Comparison of ENCODE assay signal across 16 cellular contexts in the genomic region with DNA sequence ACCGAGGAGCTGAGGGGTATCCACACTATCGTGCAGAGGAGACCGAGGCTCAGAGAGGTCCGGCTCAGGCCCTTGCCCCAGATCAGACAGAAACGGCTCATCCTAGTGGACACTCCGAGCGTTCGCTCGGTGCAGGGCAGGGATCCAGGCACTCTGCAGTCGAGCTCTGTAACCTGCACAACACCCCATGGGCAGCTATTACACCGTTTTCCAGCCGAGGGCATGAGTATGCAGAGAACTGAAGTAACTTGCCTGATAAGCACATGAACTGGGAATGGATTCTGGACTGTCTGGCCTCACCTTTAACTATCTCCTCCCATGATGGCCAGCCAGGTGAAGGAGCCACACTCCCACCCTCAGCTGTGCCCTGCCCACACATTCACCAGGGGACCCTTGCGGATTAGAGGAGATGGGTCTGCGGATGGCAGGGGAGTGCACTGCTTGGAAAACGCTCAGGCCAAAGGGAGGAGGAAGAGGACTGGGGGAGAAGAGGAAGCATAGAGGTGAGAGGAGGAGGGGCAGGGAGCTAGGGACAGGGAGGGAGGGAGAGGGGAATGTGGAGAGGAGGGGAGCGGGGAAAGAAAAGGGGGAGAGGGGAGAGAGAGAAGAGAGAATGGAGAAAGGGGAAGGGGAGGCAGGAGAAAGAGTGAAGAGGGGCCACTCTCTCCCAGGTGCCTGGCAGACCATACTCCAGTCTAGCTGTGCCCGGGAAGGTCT. TPM values are rescaled to one million over a fixed set of nuclear protein-coding genes. Genes with fewer than 3 reads are reported as not detected.
DNase-seq lines count a peak whose midpoint lies in the region; ATAC-seq and TF ChIP-seq lines count a peak whose summit lies in the region.
"Had no signal": no experiment of that assay in that cellular context is flagged by ENCODE, and none has a peak within 500 bp of the region (broad histone marks: within the 10 kb centered on the region; RNA-seq: fewer than 3 reads in every experiment).

No MANE protein-coding gene starts in this region.

- 50% methylated on average over 15 of the region's 17 CpGs for WGBS in hepatocyte (ENCODE audit: low lambda C conversion rate, missing lambda C conversion rate)
- 59 to 62% methylated on average over 14 to 17 of the region's 17 CpGs for WGBS in body of pancreas, 2 donors

- intact Hi-C loops in Panc1 (cut with micrococcal nuclease; ENCODE audit: unreplicated experiment): no loop called here
- intact Hi-C loops in body of pancreas (cut with DNase I): no loop called here

- H3K4me3 ChIP-seq in GM23338 (peak overlapping the region; percentile 59), Panc1 (ENCODE audit: low read depth in 2 of 2, low read length in 2 of 2) (no peak overlapping the region), hepatocyte (no peak overlapping the region), body of pancreas (no peak overlapping the region)
- H3K4me3 ChIP-seq: dorsolateral prefrontal cortex, sigmoid colon, thoracic aorta had no signal

- TF ChIP-seq CTCF in GM23338 (conservative IDR thresholded peaks at IDR 0.05; ENCODE audit: low read depth in 2 of 2): peak; percentile 10 to 16; a peak in 1 of 4 replicates
- no peak for TF ChIP-seq CTCF in Panc1 (IDR thresholded peaks at IDR 0.05)
- no peak for TF ChIP-seq CTCF in hepatocyte (IDR thresholded peaks at IDR 0.05; ENCODE audit: poor library complexity)
- TF ChIP-seq CTCF in progenitor cell of endocrine pancreas (IDR thresholded peaks at IDR 0.05; ENCODE audit: unreplicated experiment): no peak
- TF ChIP-seq CTCF in body of pancreas (IDR thresholded peaks at IDR 0.05): no peak
- TF ChIP-seq CTCF in GM10266 (IDR thresholded peaks at IDR 0.05; ENCODE audit: control insufficient read depth, insufficient read depth, low read depth, missing control alignments): no peak

- peaks cover 63% of the 10 kb centered on the region for H3K4me1 Mint-ChIP-seq in GM23338
- H3K4me1 Mint-ChIP-seq in progenitor cell of endocrine pancreas (ENCODE audit: low read depth): peaks cover 11% of the 10 kb centered on the region

- POLR2A ChIA-PET in Panc1 (lab: Charles Lee): interaction anchor here (0.5 to 0.6 kb wide), 2 partner anchors 15 to 115 kb away, joined by 3 to 10 read pairs; no protein-coding TSS in a partner anchor

- no peaks in the 10 kb centered on the region for H3K36me3 Mint-ChIP-seq in GM23338 (ENCODE audit: low read depth)
- H3K36me3 Mint-ChIP-seq in progenitor cell of endocrine pancreas (ENCODE audit: insufficient read depth): no peaks in the 10 kb centered on the region

- ATAC-seq in GM23338 (peak; percentile 31), Panc1 (peak; percentile 52; the same call in 1 of the 2 replicates), body of pancreas (no peak)
- ATAC-seq: esophagus mucosa had no signal

- H3K27me3 ChIP-seq in GM23338 (ENCODE audit: insufficient read depth) (peaks cover 13% of the 10 kb centered on the region; the same call in 1 of the 2 replicates), Panc1 (ENCODE audit: control insufficient read depth, insufficient read depth, low read length) (no peaks in the 10 kb centered on the region), hepatocyte (no peaks in the 10 kb centered on the region), body of pancreas (no peaks in the 10 kb centered on the region)
- H3K27me3 ChIP-seq: dorsolateral prefrontal cortex had no signal

- peaks cover 47% of the 10 kb centered on the region for H3K4me1 ChIP-seq in GM23338 (ENCODE audit: insufficient read depth)
- peaks cover 8% of the 10 kb centered on the region for H3K4me1 ChIP-seq in Panc1 (ENCODE audit: control insufficient read depth, insufficient read depth, low read length)
- peaks cover 24% of the 10 kb centered on the region for H3K4me1 ChIP-seq in hepatocyte (ENCODE audit: insufficient read depth)
- no peaks in the 10 kb centered on the region for H3K4me1 ChIP-seq in body of pancreas

- H3K9me3 ChIP-seq in Panc1 (ENCODE audit: control insufficient read depth, insufficient read depth, low read depth, low read length): no peaks in the 10 kb centered on the region
- no peaks in the 10 kb centered on the region for H3K9me3 ChIP-seq in hepatocyte (ENCODE audit: low read depth)
- H3K9me3 ChIP-seq in body of pancreas: no peaks in the 10 kb centered on the region
- H3K9me3 ChIP-seq: sigmoid colon, thoracic aorta had no signal

- H3K9me3 Mint-ChIP-seq in GM23338 (no peaks in the 10 kb centered on the region), progenitor cell of endocrine pancreas (ENCODE audit: low read depth) (no peaks in the 10 kb centered on the region)

- in situ Hi-C loops in Panc1 (cut with HindIII; ENCODE audit: low pct_unique_long_range_greater_than_20kb, low sequenced_read_pairs): no loop called here

- H3K79me2 ChIP-seq in GM23338 (replicated peaks; ENCODE audit: insufficient read depth): no peaks in the 10 kb centered on the region
- no peaks in the 10 kb centered on the region for H3K79me2 ChIP-seq in hepatocyte

- H3K27me3 Mint-ChIP-seq in GM23338 (ENCODE audit: insufficient read depth, low read depth, poor library complexity): peaks cover 28% of the 10 kb centered on the region
- H3K27me3 Mint-ChIP-seq in progenitor cell of endocrine pancreas: peaks cover 32% of the 10 kb centered on the region

- DNase-seq in GM23338 (ENCODE audit: low spot score): peak; percentile 72
- DNase-seq in Panc1 (ENCODE audit: low read depth, low spot score): no peak
- peak; percentile 45 for DNase-seq in hepatocyte (ENCODE audit: low spot score)
- no peak for DNase-seq in progenitor cell of endocrine pancreas (ENCODE audit: low spot score, unreplicated experiment)
- DNase-seq in body of pancreas: no peak
- DNase-seq in activated T-cell treated with anti-CD3 and anti-CD28 coated beads, Interleukin-2, amount 50 U/mL, for 48 hours: no peak
- no peak for DNase-seq in GM10266 (ENCODE audit: extremely low spot score)
- DNase-seq: activated CD8-positive, alpha-beta memory T cell treated with anti-CD3 and anti-CD28 coated beads, Interleukin-2, amount 50 U/mL, for 4 hours; activated naive CD4-positive, alpha-beta T cell treated with Interleukin-2 at 50 U/mL for 16 hours; NCI-H1092; sigmoid colon; stimulated activated CD4-positive, alpha-beta T cell treated with anti-CD3 and anti-CD28 coated beads, Interleukin-2, amount 100 ng/mL, for 48 hours had no signal

- no peaks in the 10 kb centered on the region for H3K36me3 ChIP-seq in GM23338 (ENCODE audit: insufficient read depth)
- no peaks in the 10 kb centered on the region for H3K36me3 ChIP-seq in Panc1 (ENCODE audit: control insufficient read depth, insufficient read depth, low read length)
- H3K36me3 ChIP-seq in hepatocyte (replicated peaks; ENCODE audit: insufficient read depth, low read depth): no peaks in the 10 kb centered on the region
- no peaks in the 10 kb centered on the region for H3K36me3 ChIP-seq in body of pancreas (replicated peaks in 1 of 2; ENCODE audit: insufficient read depth in 1 of 2, low read depth in 2 of 2)
- H3K36me3 ChIP-seq: sigmoid colon, thoracic aorta had no signal

- no TSS peak for BruUV-seq in Panc1 (replicated peaks; lab: Mats Ljungman, UMichigan)

- H3K9me2 ChIP-seq in GM23338 (ENCODE audit: insufficient read depth) (no peaks in the 10 kb centered on the region), hepatocyte (replicated peaks; ENCODE audit: insufficient read depth) (no peaks in the 10 kb centered on the region)

- CTCF ChIA-PET in Panc1 (lab: Charles Lee): no interaction called here

- TF ChIP-seq POLR2A in body of pancreas (IDR thresholded peaks at IDR 0.05): no peak

- H3K27ac ChIP-seq in GM23338 (ENCODE audit: low read depth): no peak overlapping the region
- no peak overlapping the region for H3K27ac ChIP-seq in Panc1 (ENCODE audit: low read length)
- no peak overlapping the region for H3K27ac ChIP-seq in hepatocyte
- H3K27ac ChIP-seq in body of pancreas: no peak overlapping the region
- H3K27ac ChIP-seq: C4-2B, dorsolateral prefrontal cortex, sigmoid colon, thoracic aorta had no signal

- no peak overlapping the region; the same call in 1 of the 2 replicates for H3K27ac Mint-ChIP-seq in GM23338
- peak overlapping the region; percentile 24 for H3K27ac Mint-ChIP-seq in progenitor cell of endocrine pancreas

- H3K4me3 Mint-ChIP-seq in GM23338: peak overlapping the region; percentile 68
- H3K4me3 Mint-ChIP-seq in progenitor cell of endocrine pancreas (ENCODE audit: low read depth): no peak overlapping the region

- H3F3A ChIP-seq in GM23338 (replicated peaks; ENCODE audit: low read depth): 0 out of 2 replicates have a peak, but pooled peaks cover 3% of the 10 kb centered on the region

- H3K4me2 ChIP-seq in GM23338 (peak overlapping the region; percentile 86), hepatocyte (peak overlapping the region; percentile 29)

- H2AFZ ChIP-seq in GM23338 (0 out of 2 replicates have a peak overlapping the region, but pooled peaks have one; percentile 66), hepatocyte (no peak overlapping the region)

- H4K20me1 ChIP-seq in GM23338 (replicated peaks; ENCODE audit: insufficient read depth): no peaks in the 10 kb centered on the region; the same call in 1 of the 2 replicates
- peaks cover 4% of the 10 kb centered on the region for H4K20me1 ChIP-seq in hepatocyte (ENCODE audit: insufficient read depth, poor library complexity, severe bottlenecking)

TF ChIP-seq in GM23338, 12 proteins besides CTCF, POLR2A, EP300 and RAD21 (continues in another document):
- TF ChIP-seq EZH2 (IDR thresholded peaks at IDR 0.05; ENCODE audit: low read depth, unreplicated experiment) (no peak), STAT1 (IDR thresholded peaks at IDR 0.05; ENCODE audit: unreplicated experiment) (no peak)
- TF ChIP-seq, protein P1, sequence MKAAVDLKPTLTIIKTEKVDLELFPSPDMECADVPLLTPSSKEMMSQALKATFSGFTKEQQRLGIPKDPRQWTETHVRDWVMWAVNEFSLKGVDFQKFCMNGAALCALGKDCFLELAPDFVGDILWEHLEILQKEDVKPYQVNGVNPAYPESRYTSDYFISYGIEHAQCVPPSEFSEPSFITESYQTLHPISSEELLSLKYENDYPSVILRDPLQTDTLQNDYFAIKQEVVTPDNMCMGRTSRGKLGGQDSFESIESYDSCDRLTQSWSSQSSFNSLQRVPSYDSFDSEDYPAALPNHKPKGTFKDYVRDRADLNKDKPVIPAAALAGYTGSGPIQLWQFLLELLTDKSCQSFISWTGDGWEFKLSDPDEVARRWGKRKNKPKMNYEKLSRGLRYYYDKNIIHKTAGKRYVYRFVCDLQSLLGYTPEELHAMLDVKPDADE (IDR thresholded peaks at IDR 0.05): no peak

RNA-seq across cellular contexts. Expression of gene TCF20, which starts 33.0 kb away (rescaled TPM):
- 57.5 and 68.7 TPM in 2 replicates for total RNA-seq in GM23338 (2014; rRNA removed; shearing (Covaris generic))
- polyA plus RNA-seq in GM23338 (2016; fragmentation: Nextera tagmentation; extraction: Ambion mirVana) (6.4 and 6.6 TPM in 2 replicates), hepatocyte (5.0 and 5.9 TPM in 2 replicates)
- total RNA-seq in Panc1 (2021; ENCODE audit: unreplicated experiment) (79.8 TPM), hepatocyte (31.1 and 34.3 TPM in 2 replicates), progenitor cell of endocrine pancreas (66.1 and 68.5 TPM in 2 replicates), body of pancreas (10 to 100 TPM; 17.8 to 19.7 TPM)
- 30.0 TPM for polyA plus RNA-seq in Panc1 (2012; ENCODE audit: insufficient read length)

Comparison
In these comparisons a context has a peak if more than half of its experiments do, and no peak if none do; other contexts are left out.
1. DNase-seq: peak in GM23338 (single experiment) and hepatocyte (single experiment); none in Panc1 (single experiment), progenitor cell of endocrine pancreas (single experiment), body of pancreas (0 of 4), activated T-cell treated with anti-CD3 and anti-CD28 coated beads, Interleukin-2, amount 50 U/mL, for 48 hours (0 of 2) and GM10266 (single experiment).
2. CTCF ChIP-seq: peak in GM23338 (2 of 2); none in Panc1 (single experiment), hepatocyte (single experiment), progenitor cell of endocrine pancreas (single experiment), body of pancreas (0 of 7) and GM10266 (single experiment).